Comparison of ENCODE assay signal across 8 cellular contexts in genomic region chr13:49867834-49868233, GRCh38.
"Had no signal": no experiment of that assay in that cellular context is flagged by ENCODE, and none has a peak within 500 bp of the region (broad histone marks: within the 10 kb centered on the region; RNA-seq: fewer than 3 reads in every experiment).

No MANE protein-coding gene starts in this region.

- DNase-seq: GDM1, GF-D8 had no signal

- H3K4me3 ChIP-seq: GM12878 had no signal

- FAIRE-seq: G401.6, GM12878, GM12891, GM12892, GM18507, GM19239 had no signal

- ATAC-seq: GM12878 had no signal
